In the genomic region with DNA sequence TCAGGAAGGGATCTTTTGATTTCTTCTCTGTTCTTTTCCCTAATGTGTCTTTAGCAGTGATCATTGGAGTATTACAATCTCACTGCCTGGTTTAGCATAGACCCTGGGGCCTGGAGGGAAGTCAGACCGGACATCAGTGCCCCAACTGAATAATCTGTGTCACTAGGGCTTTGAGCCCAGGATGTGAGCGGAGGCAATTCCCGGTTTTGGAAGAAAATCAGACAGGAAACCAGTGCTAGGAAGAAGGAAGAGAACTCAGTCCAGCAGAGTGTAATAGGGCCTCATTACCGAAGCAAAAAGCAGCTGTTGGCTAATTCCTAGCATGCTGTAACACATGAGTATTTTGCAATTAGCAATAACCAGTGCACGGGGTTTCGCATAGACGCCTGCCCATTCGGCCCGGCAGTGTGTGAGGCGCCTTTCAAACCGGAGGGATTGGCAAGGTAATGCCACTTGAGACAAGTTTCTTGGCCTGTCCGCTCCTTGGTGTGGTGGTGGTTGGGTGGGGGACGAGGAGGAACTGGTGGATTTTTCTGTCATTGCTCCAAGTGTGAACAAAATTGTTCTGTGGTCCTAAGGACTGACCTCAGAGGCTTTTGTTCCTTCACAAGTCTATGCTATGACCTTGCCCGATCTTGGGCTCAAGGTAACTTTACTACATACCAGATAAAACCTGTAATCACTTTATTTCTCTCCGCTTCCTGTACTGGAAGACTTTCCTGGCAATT, we compare ENCODE assay signal across 1 cellular context.
TF ChIP-seq lines count a peak whose summit lies in the region.

No MANE protein-coding gene starts in this region.

TF ChIP-seq in HepG2, 621 proteins besides CTCF, POLR2A, EP300 and RAD21 (continued from another document and continues in another):
- TF ChIP-seq, protein P1, sequence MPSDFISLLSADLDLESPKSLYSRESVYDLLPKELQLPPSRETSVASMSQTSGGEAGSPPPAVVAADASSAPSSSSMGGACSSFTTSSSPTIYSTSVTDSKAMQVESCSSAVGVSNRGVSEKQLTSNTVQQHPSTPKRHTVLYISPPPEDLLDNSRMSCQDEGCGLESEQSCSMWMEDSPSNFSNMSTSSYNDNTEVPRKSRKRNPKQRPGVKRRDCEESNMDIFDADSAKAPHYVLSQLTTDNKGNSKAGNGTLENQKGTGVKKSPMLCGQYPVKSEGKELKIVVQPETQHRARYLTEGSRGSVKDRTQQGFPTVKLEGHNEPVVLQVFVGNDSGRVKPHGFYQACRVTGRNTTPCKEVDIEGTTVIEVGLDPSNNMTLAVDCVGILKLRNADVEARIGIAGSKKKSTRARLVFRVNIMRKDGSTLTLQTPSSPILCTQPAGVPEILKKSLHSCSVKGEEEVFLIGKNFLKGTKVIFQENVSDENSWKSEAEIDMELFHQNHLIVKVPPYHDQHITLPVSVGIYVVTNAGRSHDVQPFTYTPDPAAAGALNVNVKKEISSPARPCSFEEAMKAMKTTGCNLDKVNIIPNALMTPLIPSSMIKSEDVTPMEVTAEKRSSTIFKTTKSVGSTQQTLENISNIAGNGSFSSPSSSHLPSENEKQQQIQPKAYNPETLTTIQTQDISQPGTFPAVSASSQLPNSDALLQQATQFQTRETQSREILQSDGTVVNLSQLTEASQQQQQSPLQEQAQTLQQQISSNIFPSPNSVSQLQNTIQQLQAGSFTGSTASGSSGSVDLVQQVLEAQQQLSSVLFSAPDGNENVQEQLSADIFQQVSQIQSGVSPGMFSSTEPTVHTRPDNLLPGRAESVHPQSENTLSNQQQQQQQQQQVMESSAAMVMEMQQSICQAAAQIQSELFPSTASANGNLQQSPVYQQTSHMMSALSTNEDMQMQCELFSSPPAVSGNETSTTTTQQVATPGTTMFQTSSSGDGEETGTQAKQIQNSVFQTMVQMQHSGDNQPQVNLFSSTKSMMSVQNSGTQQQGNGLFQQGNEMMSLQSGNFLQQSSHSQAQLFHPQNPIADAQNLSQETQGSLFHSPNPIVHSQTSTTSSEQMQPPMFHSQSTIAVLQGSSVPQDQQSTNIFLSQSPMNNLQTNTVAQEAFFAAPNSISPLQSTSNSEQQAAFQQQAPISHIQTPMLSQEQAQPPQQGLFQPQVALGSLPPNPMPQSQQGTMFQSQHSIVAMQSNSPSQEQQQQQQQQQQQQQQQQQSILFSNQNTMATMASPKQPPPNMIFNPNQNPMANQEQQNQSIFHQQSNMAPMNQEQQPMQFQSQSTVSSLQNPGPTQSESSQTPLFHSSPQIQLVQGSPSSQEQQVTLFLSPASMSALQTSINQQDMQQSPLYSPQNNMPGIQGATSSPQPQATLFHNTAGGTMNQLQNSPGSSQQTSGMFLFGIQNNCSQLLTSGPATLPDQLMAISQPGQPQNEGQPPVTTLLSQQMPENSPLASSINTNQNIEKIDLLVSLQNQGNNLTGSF (CRISPR knock-in tag; IDR thresholded peaks at IDR 0.05): no peak
- TF ChIP-seq BHLHE40 (IDR thresholded peaks at IDR 0.05; ENCODE audit: low read length) (0 out of 2 replicates have a peak, but pooled peaks have one; percentile 13), MYC (CRISPR knock-in tag; IDR thresholded peaks at IDR 0.05; ENCODE audit: borderline replicate concordance) (0 out of 2 replicates have a peak, but pooled peaks have one; percentile 30), ZNF768 (CRISPR knock-in tag; IDR thresholded peaks at IDR 0.05) (no peak), IKZF4 (CRISPR knock-in tag; IDR thresholded peaks at IDR 0.05; ENCODE audit: borderline replicate concordance, low read depth, not compliant biosample characterization) (no peak), HMGA1 (CRISPR knock-in tag; conservative IDR thresholded peaks at IDR 0.05) (no peak), ZNF558 (CRISPR knock-in tag; IDR thresholded peaks at IDR 0.05; ENCODE audit: borderline replicate concordance) (no peak), ONECUT2 (CRISPR knock-in tag; IDR thresholded peaks at IDR 0.05) (no peak), GATAD1 (CRISPR knock-in tag; IDR thresholded peaks at IDR 0.05) (no peak), CHD2 (IDR thresholded peaks at IDR 0.05; ENCODE audit: low read depth, low read length) (no peak), JUND (CRISPR knock-in tag; IDR thresholded peaks at IDR 0.05) (no peak), ZNF256 (CRISPR knock-in tag; conservative IDR thresholded peaks at IDR 0.05) (no peak), RAD51 (IDR thresholded peaks at IDR 0.05; ENCODE audit: borderline replicate concordance) (no peak), HNRNPL (IDR thresholded peaks at IDR 0.05; ENCODE audit: low read depth, low read length) (no peak), SNAPC2 (CRISPR knock-in tag; IDR thresholded peaks at IDR 0.05) (no peak), HDAC1 (CRISPR knock-in tag; IDR thresholded peaks at IDR 0.05) (no peak; the same call in 1 of the 2 replicates), IRF2 (CRISPR knock-in tag; IDR thresholded peaks at IDR 0.05) (no peak), PRPF4 (IDR thresholded peaks at IDR 0.05; ENCODE audit: low read depth, low read length, poor library complexity, severe bottlenecking) (no peak), ZNF7 (CRISPR knock-in tag; IDR thresholded peaks at IDR 0.05) (peak; percentile 20; the same call in 1 of the 2 replicates), DNMT3B (CRISPR knock-in tag; conservative IDR thresholded peaks at IDR 0.05) (no peak), PHF5A (CRISPR knock-in tag; IDR thresholded peaks at IDR 0.05; ENCODE audit: low read depth, unreplicated experiment) (no peak), SIN3A (IDR thresholded peaks at IDR 0.05; ENCODE audit: borderline replicate concordance, low read depth, low read length) (0 out of 2 replicates have a peak, but pooled peaks have one; percentile 25), ATM (IDR thresholded peaks at IDR 0.05; ENCODE audit: borderline replicate concordance) (no peak)
- TF ChIP-seq, protein P2, sequence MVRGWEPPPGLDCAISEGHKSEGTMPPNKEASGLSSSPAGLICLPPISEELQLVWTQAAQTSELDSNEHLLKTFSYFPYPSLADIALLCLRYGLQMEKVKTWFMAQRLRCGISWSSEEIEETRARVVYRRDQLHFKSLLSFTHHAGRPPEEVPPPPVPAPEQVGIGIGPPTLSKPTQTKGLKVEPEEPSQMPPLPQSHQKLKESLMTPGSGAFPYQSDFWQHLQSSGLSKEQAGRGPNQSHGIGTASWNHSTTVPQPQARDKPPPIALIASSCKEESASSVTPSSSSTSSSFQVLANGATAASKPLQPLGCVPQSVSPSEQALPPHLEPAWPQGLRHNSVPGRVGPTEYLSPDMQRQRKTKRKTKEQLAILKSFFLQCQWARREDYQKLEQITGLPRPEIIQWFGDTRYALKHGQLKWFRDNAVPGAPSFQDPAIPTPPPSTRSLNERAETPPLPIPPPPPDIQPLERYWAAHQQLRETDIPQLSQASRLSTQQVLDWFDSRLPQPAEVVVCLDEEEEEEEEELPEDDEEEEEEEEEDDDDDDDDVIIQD (CRISPR knock-in tag; IDR thresholded peaks at IDR 0.05; ENCODE audit: low read depth): no peak
- TF ChIP-seq, protein P3, sequence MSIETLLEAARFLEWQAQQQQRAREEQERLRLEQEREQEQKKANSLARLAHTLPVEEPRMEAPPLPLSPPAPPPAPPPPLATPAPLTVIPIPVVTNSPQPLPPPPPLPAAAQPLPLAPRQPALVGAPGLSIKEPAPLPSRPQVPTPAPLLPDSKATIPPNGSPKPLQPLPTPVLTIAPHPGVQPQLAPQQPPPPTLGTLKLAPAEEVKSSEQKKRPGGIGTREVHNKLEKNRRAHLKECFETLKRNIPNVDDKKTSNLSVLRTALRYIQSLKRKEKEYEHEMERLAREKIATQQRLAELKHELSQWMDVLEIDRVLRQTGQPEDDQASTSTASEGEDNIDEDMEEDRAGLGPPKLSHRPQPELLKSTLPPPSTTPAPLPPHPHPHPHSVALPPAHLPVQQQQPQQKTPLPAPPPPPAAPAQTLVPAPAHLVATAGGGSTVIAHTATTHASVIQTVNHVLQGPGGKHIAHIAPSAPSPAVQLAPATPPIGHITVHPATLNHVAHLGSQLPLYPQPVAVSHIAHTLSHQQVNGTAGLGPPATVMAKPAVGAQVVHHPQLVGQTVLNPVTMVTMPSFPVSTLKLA (IDR thresholded peaks at IDR 0.05): no peak
- TF ChIP-seq, protein P4, sequence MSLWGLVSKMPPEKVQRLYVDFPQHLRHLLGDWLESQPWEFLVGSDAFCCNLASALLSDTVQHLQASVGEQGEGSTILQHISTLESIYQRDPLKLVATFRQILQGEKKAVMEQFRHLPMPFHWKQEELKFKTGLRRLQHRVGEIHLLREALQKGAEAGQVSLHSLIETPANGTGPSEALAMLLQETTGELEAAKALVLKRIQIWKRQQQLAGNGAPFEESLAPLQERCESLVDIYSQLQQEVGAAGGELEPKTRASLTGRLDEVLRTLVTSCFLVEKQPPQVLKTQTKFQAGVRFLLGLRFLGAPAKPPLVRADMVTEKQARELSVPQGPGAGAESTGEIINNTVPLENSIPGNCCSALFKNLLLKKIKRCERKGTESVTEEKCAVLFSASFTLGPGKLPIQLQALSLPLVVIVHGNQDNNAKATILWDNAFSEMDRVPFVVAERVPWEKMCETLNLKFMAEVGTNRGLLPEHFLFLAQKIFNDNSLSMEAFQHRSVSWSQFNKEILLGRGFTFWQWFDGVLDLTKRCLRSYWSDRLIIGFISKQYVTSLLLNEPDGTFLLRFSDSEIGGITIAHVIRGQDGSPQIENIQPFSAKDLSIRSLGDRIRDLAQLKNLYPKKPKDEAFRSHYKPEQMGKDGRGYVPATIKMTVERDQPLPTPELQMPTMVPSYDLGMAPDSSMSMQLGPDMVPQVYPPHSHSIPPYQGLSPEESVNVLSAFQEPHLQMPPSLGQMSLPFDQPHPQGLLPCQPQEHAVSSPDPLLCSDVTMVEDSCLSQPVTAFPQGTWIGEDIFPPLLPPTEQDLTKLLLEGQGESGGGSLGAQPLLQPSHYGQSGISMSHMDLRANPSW (CRISPR knock-in tag; IDR thresholded peaks at IDR 0.05; ENCODE audit: borderline replicate concordance): no peak; the same call in 1 of the 2 replicates
- TF ChIP-seq, protein P5, sequence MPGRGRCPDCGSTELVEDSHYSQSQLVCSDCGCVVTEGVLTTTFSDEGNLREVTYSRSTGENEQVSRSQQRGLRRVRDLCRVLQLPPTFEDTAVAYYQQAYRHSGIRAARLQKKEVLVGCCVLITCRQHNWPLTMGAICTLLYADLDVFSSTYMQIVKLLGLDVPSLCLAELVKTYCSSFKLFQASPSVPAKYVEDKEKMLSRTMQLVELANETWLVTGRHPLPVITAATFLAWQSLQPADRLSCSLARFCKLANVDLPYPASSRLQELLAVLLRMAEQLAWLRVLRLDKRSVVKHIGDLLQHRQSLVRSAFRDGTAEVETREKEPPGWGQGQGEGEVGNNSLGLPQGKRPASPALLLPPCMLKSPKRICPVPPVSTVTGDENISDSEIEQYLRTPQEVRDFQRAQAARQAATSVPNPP (CRISPR knock-in tag; IDR thresholded peaks at IDR 0.05): no peak
- TF ChIP-seq, protein P6, sequence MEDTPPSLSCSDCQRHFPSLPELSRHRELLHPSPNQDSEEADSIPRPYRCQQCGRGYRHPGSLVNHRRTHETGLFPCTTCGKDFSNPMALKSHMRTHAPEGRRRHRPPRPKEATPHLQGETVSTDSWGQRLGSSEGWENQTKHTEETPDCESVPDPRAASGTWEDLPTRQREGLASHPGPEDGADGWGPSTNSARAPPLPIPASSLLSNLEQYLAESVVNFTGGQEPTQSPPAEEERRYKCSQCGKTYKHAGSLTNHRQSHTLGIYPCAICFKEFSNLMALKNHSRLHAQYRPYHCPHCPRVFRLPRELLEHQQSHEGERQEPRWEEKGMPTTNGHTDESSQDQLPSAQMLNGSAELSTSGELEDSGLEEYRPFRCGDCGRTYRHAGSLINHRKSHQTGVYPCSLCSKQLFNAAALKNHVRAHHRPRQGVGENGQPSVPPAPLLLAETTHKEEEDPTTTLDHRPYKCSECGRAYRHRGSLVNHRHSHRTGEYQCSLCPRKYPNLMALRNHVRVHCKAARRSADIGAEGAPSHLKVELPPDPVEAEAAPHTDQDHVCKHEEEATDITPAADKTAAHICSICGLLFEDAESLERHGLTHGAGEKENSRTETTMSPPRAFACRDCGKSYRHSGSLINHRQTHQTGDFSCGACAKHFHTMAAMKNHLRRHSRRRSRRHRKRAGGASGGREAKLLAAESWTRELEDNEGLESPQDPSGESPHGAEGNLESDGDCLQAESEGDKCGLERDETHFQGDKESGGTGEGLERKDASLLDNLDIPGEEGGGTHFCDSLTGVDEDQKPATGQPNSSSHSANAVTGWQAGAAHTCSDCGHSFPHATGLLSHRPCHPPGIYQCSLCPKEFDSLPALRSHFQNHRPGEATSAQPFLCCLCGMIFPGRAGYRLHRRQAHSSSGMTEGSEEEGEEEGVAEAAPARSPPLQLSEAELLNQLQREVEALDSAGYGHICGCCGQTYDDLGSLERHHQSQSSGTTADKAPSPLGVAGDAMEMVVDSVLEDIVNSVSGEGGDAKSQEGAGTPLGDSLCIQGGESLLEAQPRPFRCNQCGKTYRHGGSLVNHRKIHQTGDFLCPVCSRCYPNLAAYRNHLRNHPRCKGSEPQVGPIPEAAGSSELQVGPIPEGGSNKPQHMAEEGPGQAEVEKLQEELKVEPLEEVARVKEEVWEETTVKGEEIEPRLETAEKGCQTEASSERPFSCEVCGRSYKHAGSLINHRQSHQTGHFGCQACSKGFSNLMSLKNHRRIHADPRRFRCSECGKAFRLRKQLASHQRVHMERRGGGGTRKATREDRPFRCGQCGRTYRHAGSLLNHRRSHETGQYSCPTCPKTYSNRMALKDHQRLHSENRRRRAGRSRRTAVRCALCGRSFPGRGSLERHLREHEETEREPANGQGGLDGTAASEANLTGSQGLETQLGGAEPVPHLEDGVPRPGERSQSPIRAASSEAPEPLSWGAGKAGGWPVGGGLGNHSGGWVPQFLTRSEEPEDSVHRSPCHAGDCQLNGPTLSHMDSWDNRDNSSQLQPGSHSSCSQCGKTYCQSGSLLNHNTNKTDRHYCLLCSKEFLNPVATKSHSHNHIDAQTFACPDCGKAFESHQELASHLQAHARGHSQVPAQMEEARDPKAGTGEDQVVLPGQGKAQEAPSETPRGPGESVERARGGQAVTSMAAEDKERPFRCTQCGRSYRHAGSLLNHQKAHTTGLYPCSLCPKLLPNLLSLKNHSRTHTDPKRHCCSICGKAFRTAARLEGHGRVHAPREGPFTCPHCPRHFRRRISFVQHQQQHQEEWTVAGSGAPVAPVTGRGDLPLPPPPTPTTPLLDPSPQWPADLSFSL (CRISPR knock-in tag; IDR thresholded peaks at IDR 0.05): no peak
- TF ChIP-seq, protein P7, sequence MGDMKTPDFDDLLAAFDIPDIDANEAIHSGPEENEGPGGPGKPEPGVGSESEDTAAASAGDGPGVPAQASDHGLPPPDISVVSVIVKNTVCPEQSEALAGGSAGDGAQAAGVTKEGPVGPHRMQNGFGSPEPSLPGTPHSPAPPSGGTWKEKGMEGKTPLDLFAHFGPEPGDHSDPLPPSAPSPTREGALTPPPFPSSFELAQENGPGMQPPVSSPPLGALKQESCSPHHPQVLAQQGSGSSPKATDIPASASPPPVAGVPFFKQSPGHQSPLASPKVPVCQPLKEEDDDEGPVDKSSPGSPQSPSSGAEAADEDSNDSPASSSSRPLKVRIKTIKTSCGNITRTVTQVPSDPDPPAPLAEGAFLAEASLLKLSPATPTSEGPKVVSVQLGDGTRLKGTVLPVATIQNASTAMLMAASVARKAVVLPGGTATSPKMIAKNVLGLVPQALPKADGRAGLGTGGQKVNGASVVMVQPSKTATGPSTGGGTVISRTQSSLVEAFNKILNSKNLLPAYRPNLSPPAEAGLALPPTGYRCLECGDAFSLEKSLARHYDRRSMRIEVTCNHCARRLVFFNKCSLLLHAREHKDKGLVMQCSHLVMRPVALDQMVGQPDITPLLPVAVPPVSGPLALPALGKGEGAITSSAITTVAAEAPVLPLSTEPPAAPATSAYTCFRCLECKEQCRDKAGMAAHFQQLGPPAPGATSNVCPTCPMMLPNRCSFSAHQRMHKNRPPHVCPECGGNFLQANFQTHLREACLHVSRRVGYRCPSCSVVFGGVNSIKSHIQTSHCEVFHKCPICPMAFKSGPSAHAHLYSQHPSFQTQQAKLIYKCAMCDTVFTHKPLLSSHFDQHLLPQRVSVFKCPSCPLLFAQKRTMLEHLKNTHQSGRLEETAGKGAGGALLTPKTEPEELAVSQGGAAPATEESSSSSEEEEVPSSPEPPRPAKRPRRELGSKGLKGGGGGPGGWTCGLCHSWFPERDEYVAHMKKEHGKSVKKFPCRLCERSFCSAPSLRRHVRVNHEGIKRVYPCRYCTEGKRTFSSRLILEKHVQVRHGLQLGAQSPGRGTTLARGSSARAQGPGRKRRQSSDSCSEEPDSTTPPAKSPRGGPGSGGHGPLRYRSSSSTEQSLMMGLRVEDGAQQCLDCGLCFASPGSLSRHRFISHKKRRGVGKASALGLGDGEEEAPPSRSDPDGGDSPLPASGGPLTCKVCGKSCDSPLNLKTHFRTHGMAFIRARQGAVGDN (CRISPR knock-in tag; IDR thresholded peaks at IDR 0.05): peak; percentile 52
